ENCODE assay signal across 1 cellular context in genomic region chr7:99272476-99273045, GRCh38.
TF ChIP-seq lines count a peak whose summit lies in the region.

MYH16 (plus strand) TSS chr7:99272839.

TF ChIP-seq in IMR-90, 13 proteins besides CTCF, POLR2A, EP300 and RAD21 (continued from another document):
- TF ChIP-seq, protein P1, sequence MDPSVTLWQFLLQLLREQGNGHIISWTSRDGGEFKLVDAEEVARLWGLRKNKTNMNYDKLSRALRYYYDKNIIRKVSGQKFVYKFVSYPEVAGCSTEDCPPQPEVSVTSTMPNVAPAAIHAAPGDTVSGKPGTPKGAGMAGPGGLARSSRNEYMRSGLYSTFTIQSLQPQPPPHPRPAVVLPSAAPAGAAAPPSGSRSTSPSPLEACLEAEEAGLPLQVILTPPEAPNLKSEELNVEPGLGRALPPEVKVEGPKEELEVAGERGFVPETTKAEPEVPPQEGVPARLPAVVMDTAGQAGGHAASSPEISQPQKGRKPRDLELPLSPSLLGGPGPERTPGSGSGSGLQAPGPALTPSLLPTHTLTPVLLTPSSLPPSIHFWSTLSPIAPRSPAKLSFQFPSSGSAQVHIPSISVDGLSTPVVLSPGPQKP (IDR thresholded peaks at IDR 0.05; ENCODE audit: borderline replicate concordance, low read depth, low read length), result no peak
- TF ChIP-seq MXI1 (IDR thresholded peaks at IDR 0.05; ENCODE audit: borderline replicate concordance, low read depth, low read length), result no peak
- no peak for TF ChIP-seq BHLHE40 (IDR thresholded peaks at IDR 0.05; ENCODE audit: low read depth, low read length)
- TF ChIP-seq MAFK (IDR thresholded peaks at IDR 0.05; ENCODE audit: low read depth, low read length), result no peak
- no peak for TF ChIP-seq CHD1 (IDR thresholded peaks at IDR 0.05; ENCODE audit: low read depth, low read length)
- TF ChIP-seq SMC3 (IDR thresholded peaks at IDR 0.05; ENCODE audit: low read depth, low read length), result no peak
- TF ChIP-seq NFE2L2 (IDR thresholded peaks at IDR 0.05; ENCODE audit: low read depth, low read length), result no peak
